ENCODE assay signal across 15 cellular contexts in the genomic region with DNA sequence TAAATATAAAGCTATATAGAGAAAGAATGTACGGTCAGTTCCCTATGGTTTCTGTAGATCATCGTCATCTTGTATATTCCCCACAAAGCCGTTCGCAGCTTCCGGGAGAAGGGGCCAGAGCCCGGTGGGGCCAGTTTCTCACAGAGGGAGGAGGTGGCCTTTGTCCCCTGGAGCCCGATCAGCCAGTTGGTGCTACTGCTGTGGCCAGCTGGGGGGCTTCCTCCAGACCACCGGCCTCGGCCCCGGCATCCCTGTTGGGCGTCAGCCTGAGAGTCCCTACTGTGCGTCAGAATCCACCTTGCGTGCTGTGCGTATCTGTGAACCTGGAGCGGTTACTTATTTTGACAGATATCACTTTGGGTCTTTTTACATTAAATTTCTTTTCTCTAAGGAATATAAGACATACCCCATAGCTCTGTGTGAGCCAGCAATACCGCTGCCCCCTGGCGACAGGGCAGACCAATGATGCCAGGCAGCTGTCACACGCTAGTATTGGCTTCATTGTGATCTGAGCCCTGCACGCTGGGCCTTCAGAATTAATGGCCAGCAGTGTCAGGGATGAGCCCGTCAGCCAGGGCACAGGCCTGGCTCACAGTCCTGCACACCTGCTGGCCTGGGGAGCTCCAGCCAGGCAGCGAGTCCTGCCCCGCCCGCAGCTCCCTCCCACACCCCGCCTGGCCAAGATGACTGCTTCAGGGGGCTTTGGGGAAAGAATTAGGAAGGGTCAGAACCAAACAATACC.
DNase-seq lines count a peak whose midpoint lies in the region; ATAC-seq and TF ChIP-seq lines count a peak whose summit lies in the region.
"Had no signal": no experiment of that assay in that cellular context is flagged by ENCODE, and none has a peak within 500 bp of the region (broad histone marks: within the 10 kb centered on the region; RNA-seq: fewer than 3 reads in every experiment).

No MANE protein-coding gene starts in this region.

- no peak overlapping the region for H3K4me3 Mint-ChIP-seq in activated T-cell treated with anti-CD3 and anti-CD28 coated beads, Interleukin-2, amount 50 U/mL, for 24 hours
- H3K4me3 Mint-ChIP-seq in activated T-cell treated with anti-CD3 and anti-CD28 coated beads, Interleukin-2, amount 50 U/mL, for 72 hours = no peak overlapping the region
- H3K4me3 Mint-ChIP-seq in activated B cell treated with CpG ODN at 0.5 μM for 24 hours = no peak overlapping the region

- peak overlapping the region; percentile 33 for H3K27ac ChIP-seq in thymus (ENCODE audit: low read depth)
- H3K27ac ChIP-seq: hepatocyte had no signal

- no peaks in the 10 kb centered on the region for H3K27me3 Mint-ChIP-seq in activated T-cell treated with anti-CD3 and anti-CD28 coated beads, Interleukin-2, amount 50 U/mL, for 24 hours
- no peaks in the 10 kb centered on the region for H3K27me3 Mint-ChIP-seq in activated T-cell treated with anti-CD3 and anti-CD28 coated beads, Interleukin-2, amount 50 U/mL, for 72 hours (ENCODE audit: low read depth)
- H3K27me3 Mint-ChIP-seq in activated B cell treated with CpG ODN at 0.5 μM for 24 hours = no peaks in the 10 kb centered on the region

- peaks cover 55% of the 10 kb centered on the region for H3K4me1 ChIP-seq in thymus (ENCODE audit: control insufficient read depth, insufficient read depth, low read length)

- H3K27me3 ChIP-seq in thymus (ENCODE audit: control insufficient read depth, insufficient read depth) = no peaks in the 10 kb centered on the region
- H3K27me3 ChIP-seq: hepatocyte had no signal

- no peak overlapping the region for H3K27ac Mint-ChIP-seq in activated T-cell treated with anti-CD3 and anti-CD28 coated beads, Interleukin-2, amount 50 U/mL, for 24 hours
- H3K27ac Mint-ChIP-seq in activated T-cell treated with anti-CD3 and anti-CD28 coated beads, Interleukin-2, amount 50 U/mL, for 72 hours = no peak overlapping the region
- peak overlapping the region; percentile 18 for H3K27ac Mint-ChIP-seq in activated B cell treated with CpG ODN at 0.5 μM for 24 hours

- 82% methylated on average over 24 of the region's 24 CpGs for WGBS in thymus

- peaks cover 72% of the 10 kb centered on the region for H3K36me3 Mint-ChIP-seq in activated T-cell treated with anti-CD3 and anti-CD28 coated beads, Interleukin-2, amount 50 U/mL, for 24 hours (ENCODE audit: low read depth)
- peaks cover 0 to 13% of the 10 kb centered on the region in 2 donors for H3K36me3 Mint-ChIP-seq in activated T-cell treated with anti-CD3 and anti-CD28 coated beads, Interleukin-2, amount 50 U/mL, for 72 hours (ENCODE audit: insufficient read depth in 2 of 2)
- peaks cover 70% of the 10 kb centered on the region for H3K36me3 Mint-ChIP-seq in activated B cell treated with CpG ODN at 0.5 μM for 24 hours (ENCODE audit: low read depth)

- CTCF ChIA-PET in activated B cell treated with CpG ODN at 0.5 μM for 24 hours (lab: Charles Lee) = interaction anchor here (1.1 kb wide), 1 partner anchor 619 kb away, joined by 3 read pairs; no protein-coding TSS in a partner anchor

- ATAC-seq in activated T-cell treated with anti-CD3 and anti-CD28 coated beads, Interleukin-2, amount 50 U/mL, for 72 hours (replicated peaks in 1 of 2) = no peak
- ATAC-seq in activated B cell treated with CpG ODN at 0.5 μM for 24 hours (ENCODE audit: low read depth) (no peak), HG02852 (IDR thresholded peaks at IDR 0.05; ENCODE audit: unreplicated experiment) (no peak)

- H3K36me3 ChIP-seq in thymus (ENCODE audit: control insufficient read depth, insufficient read depth) = peaks cover 37% of the 10 kb centered on the region

- TF ChIP-seq CTCF in activated B cell treated with CpG ODN at 0.5 μM for 24 hours (IDR thresholded peaks at IDR 0.05) = no peak

- no peak overlapping the region for H3K4me3 ChIP-seq in thymus (ENCODE audit: low read length)
- H3K4me3 ChIP-seq: hepatocyte, skin epidermis had no signal

- peaks cover 34% of the 10 kb centered on the region for H3K4me1 Mint-ChIP-seq in activated T-cell treated with anti-CD3 and anti-CD28 coated beads, Interleukin-2, amount 50 U/mL, for 24 hours (ENCODE audit: low read depth)
- peaks cover 26% of the 10 kb centered on the region for H3K4me1 Mint-ChIP-seq in activated T-cell treated with anti-CD3 and anti-CD28 coated beads, Interleukin-2, amount 50 U/mL, for 72 hours (ENCODE audit: low read depth)
- H3K4me1 Mint-ChIP-seq in activated B cell treated with CpG ODN at 0.5 μM for 24 hours = peaks cover 81% of the 10 kb centered on the region

- POLR2A ChIA-PET in activated B cell treated with CpG ODN at 0.5 μM for 24 hours (lab: Charles Lee) = interaction anchor here (0.5 to 1.0 kb wide), 2 partner anchors 12 to 25 kb away, joined by 3 to 5 read pairs; no protein-coding TSS in a partner anchor

- H3K9me3 ChIP-seq in thymus (ENCODE audit: control insufficient read depth) = no peaks in the 10 kb centered on the region

- no peaks in the 10 kb centered on the region for H3K9me3 Mint-ChIP-seq in activated T-cell treated with anti-CD3 and anti-CD28 coated beads, Interleukin-2, amount 50 U/mL, for 24 hours
- no peaks in the 10 kb centered on the region for H3K9me3 Mint-ChIP-seq in activated T-cell treated with anti-CD3 and anti-CD28 coated beads, Interleukin-2, amount 50 U/mL, for 72 hours
- no peaks in the 10 kb centered on the region for H3K9me3 Mint-ChIP-seq in activated B cell treated with CpG ODN at 0.5 μM for 24 hours

- intact Hi-C loops in activated B cell treated with CpG ODN at 0.5 μM for 24 hours (cut with micrococcal nuclease) = no loop called here

- peak; percentile 40 for DNase-seq in activated T-cell treated with anti-CD3 and anti-CD28 coated beads, Interleukin-2, amount 50 U/mL, for 24 hours
- DNase-seq in activated T-cell treated with anti-CD3 and anti-CD28 coated beads, Interleukin-2, amount 50 U/mL, for 72 hours = no peak
- no peak for DNase-seq in activated B cell treated with CpG ODN at 0.5 μM for 24 hours
- DNase-seq in mesenteric fat pad (ENCODE audit: low spot score) = peak; percentile 72
- no peak for DNase-seq in stimulated activated CD4-positive, alpha-beta T cell treated with anti-CD3 and anti-CD28 coated beads, Interleukin-4, amount 100 ng/mL, for 1 hour
- DNase-seq in SK-N-DZ (ENCODE audit: low spot score) = no peak
- DNase-seq: activated T-cell treated with anti-CD3 and anti-CD28 coated beads for 4 hours, amniotic stem cell, cortex of kidney, DMS 273 treated with DMSO at 0.1 percent for 48 hours, NCI-H2171 had no signal

Comparison
In these comparisons a context has a peak if more than half of its experiments do, and no peak if none do; other contexts are left out.
1. DNase-seq: peak in activated T-cell treated with anti-CD3 and anti-CD28 coated beads, Interleukin-2, amount 50 U/mL, for 24 hours (single experiment) and mesenteric fat pad (single experiment); none in activated T-cell treated with anti-CD3 and anti-CD28 coated beads, Interleukin-2, amount 50 U/mL, for 72 hours (0 of 2), activated B cell treated with CpG ODN at 0.5 μM for 24 hours (single experiment), stimulated activated CD4-positive, alpha-beta T cell treated with anti-CD3 and anti-CD28 coated beads, Interleukin-4, amount 100 ng/mL, for 1 hour (single experiment) and SK-N-DZ (single experiment).